ENCODE assay signal across 8 cellular contexts in the genomic region with DNA sequence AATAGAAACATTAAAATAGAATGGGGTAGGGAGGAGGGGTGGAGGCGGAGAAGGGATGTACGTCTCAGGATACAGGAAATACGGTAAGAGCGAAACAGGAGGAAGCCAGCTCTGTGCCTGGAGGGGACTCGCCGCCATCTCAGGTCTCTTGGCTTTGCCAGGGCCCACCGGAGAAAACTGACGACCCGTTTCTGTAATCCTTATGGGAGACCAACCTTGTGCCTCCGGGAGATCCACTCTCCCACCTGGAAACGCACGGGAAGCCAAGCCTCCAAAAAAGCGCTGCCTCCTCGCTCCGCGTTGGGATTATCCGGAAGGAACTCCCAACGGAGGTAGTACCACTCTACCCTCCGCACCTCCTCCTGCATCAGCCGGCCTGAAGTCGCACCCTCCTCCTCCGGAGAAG. TPM values are rescaled to one million over a fixed set of nuclear protein-coding genes. Genes with fewer than 3 reads are reported as not detected.
DNase-seq lines count a peak whose midpoint lies in the region; ATAC-seq and TF ChIP-seq lines count a peak whose summit lies in the region.

A gene with protein sequence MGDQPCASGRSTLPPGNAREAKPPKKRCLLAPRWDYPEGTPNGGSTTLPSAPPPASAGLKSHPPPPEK (plus strand): TSS at position 92 of the 406 bp plus-strand sequence. CDS start 111 bp downstream, at position 203.

- H3K4me2 ChIP-seq in PC-9: peak within 1 kb of the TSS; percentile 77

- peaks cover 27% of the 10 kb centered on the region for H3K79me2 ChIP-seq in PC-9 (ENCODE audit: low read depth)

- H3K4me3 Mint-ChIP-seq in CD8-positive, alpha-beta T cell: peak within 1 kb of the TSS; percentile 92
- peak within 1 kb of the TSS; percentile 95 for H3K4me3 Mint-ChIP-seq in activated naive CD4-positive, alpha-beta T cell treated with anti-CD3 and anti-CD28 coated beads, Interleukin-2, amount 50 U/mL, for 24 hours

- CTCF ChIA-PET in CD8-positive, alpha-beta T cell (lab: Charles Lee): interaction anchor here (1.6 to 4.6 kb wide), 2 partner anchors 10 to 448 kb away, joined by 4 to 98 read pairs; no protein-coding TSS in a partner anchor
- CTCF ChIA-PET in PC-9 (lab: Charles Lee): interaction anchor here (1.2 to 3.7 kb wide), 4 partner anchors 9 to 703 kb away, joined by 3 to 22 read pairs (median 4); no protein-coding TSS in a partner anchor

- peak; percentile 1 to 58 (median 27) for DNase-seq in CD8-positive, alpha-beta T cell
- DNase-seq in PC-9: peak in 1 of 2 experiments; percentile 59
- peak; percentile 46 for DNase-seq in globus pallidus (ENCODE audit: low spot score)
- DNase-seq in aorta: peak; percentile 54 to 75

- H3K36me3 ChIP-seq in CD8-positive, alpha-beta T cell (ENCODE audit: insufficient read depth, low read length): no peaks in the 10 kb centered on the region
- H3K36me3 ChIP-seq in PC-9 (ENCODE audit: low read depth): no peaks in the 10 kb centered on the region
- peaks cover 2% of the 10 kb centered on the region for H3K36me3 ChIP-seq in neuron (ENCODE audit: insufficient read depth, low read length)
- H3K36me3 ChIP-seq in aorta (ENCODE audit: control insufficient read depth in 1 of 2, insufficient read depth in 2 of 2, low read length in 1 of 2): no peaks in the 10 kb centered on the region

- H3K9me3 ChIP-seq in CD8-positive, alpha-beta T cell (ENCODE audit: low read length): no peaks in the 10 kb centered on the region
- no peaks in the 10 kb centered on the region for H3K9me3 ChIP-seq in PC-9 (ENCODE audit: insufficient read depth, low read depth)
- H3K9me3 ChIP-seq in neuron (ENCODE audit: low read length): no peaks in the 10 kb centered on the region
- no peaks in the 10 kb centered on the region for H3K9me3 ChIP-seq in aorta (ENCODE audit: control insufficient read depth, low read length)

- BruUV-seq in PC-9 (replicated peaks; lab: Mats Ljungman, UMichigan): TSS peak; percentile 79

- WGBS in aorta, 2 donors: 0 to 14% methylated on average over 22 of the region's 22 CpGs

- H3K27ac ChIP-seq in CD8-positive, alpha-beta T cell (ENCODE audit: low read depth, low read length): peak within 1 kb of the TSS; percentile 88
- H3K27ac ChIP-seq in PC-9: peak within 1 kb of the TSS; percentile 43; the same call in 1 of the 2 replicates
- H3K27ac ChIP-seq in aorta (ENCODE audit: low read depth in 1 of 2, low read length in 2 of 2): peak within 1 kb of the TSS in 1 of 2 donors; percentile 72

- H2AFZ ChIP-seq in PC-9 (peak within 1 kb of the TSS; percentile 79; the same call in 1 of the 2 replicates), neuron (ENCODE audit: low read depth, low read length) (peak within 1 kb of the TSS; percentile 95)

- H3K27me3 ChIP-seq in CD8-positive, alpha-beta T cell (ENCODE audit: insufficient read depth, low read length): no peaks in the 10 kb centered on the region
- H3K27me3 ChIP-seq in PC-9 (ENCODE audit: insufficient read depth, low read depth) (no peaks in the 10 kb centered on the region), neuron (ENCODE audit: insufficient read depth, low read length) (no peaks in the 10 kb centered on the region), aorta (ENCODE audit: control insufficient read depth in 1 of 2, insufficient read depth in 2 of 2, low read length in 1 of 2) (no peaks in the 10 kb centered on the region)

- ATAC-seq in CD8-positive, alpha-beta T cell: peak; percentile 84
- peak; percentile 55 for ATAC-seq in GM19324 (IDR thresholded peaks at IDR 0.05; ENCODE audit: low FRiP score, unreplicated experiment)
- ATAC-seq in HG03442 (IDR thresholded peaks at IDR 0.05; ENCODE audit: unreplicated experiment): peak; percentile 61
- peak; percentile 85 for ATAC-seq in aorta (ENCODE audit: low FRiP score)

- no peaks in the 10 kb centered on the region for H3K9me3 Mint-ChIP-seq in CD8-positive, alpha-beta T cell
- H3K9me3 Mint-ChIP-seq in activated naive CD4-positive, alpha-beta T cell treated with anti-CD3 and anti-CD28 coated beads, Interleukin-2, amount 50 U/mL, for 24 hours: no peaks in the 10 kb centered on the region

- POLR2A ChIA-PET in CD8-positive, alpha-beta T cell (lab: Charles Lee): interaction anchor here (0.7 to 2.7 kb wide), 5 partner anchors 10 to 1921 kb away, joined by 3 to 11 read pairs (median 4); no protein-coding TSS in a partner anchor
- POLR2A ChIA-PET in PC-9 (lab: Charles Lee; ENCODE audit: unreplicated experiment): interaction anchor here (0.6 to 0.7 kb wide), 4 partner anchors 10 to 1729 kb away, joined by 6 to 9 read pairs (median 7); no protein-coding TSS in a partner anchor

- intact Hi-C loops in CD8-positive, alpha-beta T cell (cut with DNase I, micrococcal nuclease): loop anchor here (5.0 kb wide), 3 partner anchors 167 to 1012 kb away; a partner anchor contains a TSS
- intact Hi-C loops in PC-9 (cut with micrococcal nuclease; ENCODE audit: unreplicated experiment) (loop anchor here (1.0 to 10.0 kb wide), 6 partner anchors 167 to 1014 kb away; a partner anchor contains a TSS), aorta (cut with DNase I) (loop anchor here in 1 of 2 donors (5.0 kb wide), 1 partner anchor 512 kb away; no protein-coding TSS in a partner anchor)

- H4K20me1 ChIP-seq in PC-9 (ENCODE audit: insufficient read depth): 0 out of 2 replicates have a peak, but pooled peaks cover 2% of the 10 kb centered on the region

- H3F3A ChIP-seq in PC-9 (ENCODE audit: insufficient read depth, low read depth): no peaks in the 10 kb centered on the region

- no peak for TF ChIP-seq CTCF in CD8-positive, alpha-beta T cell (IDR thresholded peaks at IDR 0.05)
- TF ChIP-seq CTCF in PC-9 (conservative IDR thresholded peaks at IDR 0.05): no peak

- H3K4me3 ChIP-seq in CD8-positive, alpha-beta T cell (ENCODE audit: low read depth, low read length): peak within 1 kb of the TSS; percentile 85
- H3K4me3 ChIP-seq in PC-9: peak within 1 kb of the TSS; percentile 66
- H3K4me3 ChIP-seq in neuron (ENCODE audit: low read length): peak within 1 kb of the TSS; percentile 97
- H3K4me3 ChIP-seq in aorta (ENCODE audit: low read length in 2 of 2): peak within 1 kb of the TSS; percentile 52 to 72

- peaks cover 4% of the 10 kb centered on the region for H3K4me1 ChIP-seq in CD8-positive, alpha-beta T cell (ENCODE audit: insufficient read depth, low read length)
- no peaks in the 10 kb centered on the region for H3K4me1 ChIP-seq in PC-9 (replicated peaks; ENCODE audit: insufficient read depth)
- H3K4me1 ChIP-seq in neuron (ENCODE audit: insufficient read depth, low read length): no peaks in the 10 kb centered on the region
- no peaks in the 10 kb centered on the region for H3K4me1 ChIP-seq in aorta (ENCODE audit: control insufficient read depth in 1 of 2, insufficient read depth in 2 of 2, low read length in 2 of 2)

- H3K27me3 Mint-ChIP-seq in CD8-positive, alpha-beta T cell (ENCODE audit: low read depth): no peaks in the 10 kb centered on the region
- no peaks in the 10 kb centered on the region for H3K27me3 Mint-ChIP-seq in activated naive CD4-positive, alpha-beta T cell treated with anti-CD3 and anti-CD28 coated beads, Interleukin-2, amount 50 U/mL, for 24 hours

- peak within 1 kb of the TSS; percentile 93 for H3K27ac Mint-ChIP-seq in CD8-positive, alpha-beta T cell
- H3K27ac Mint-ChIP-seq in activated naive CD4-positive, alpha-beta T cell treated with anti-CD3 and anti-CD28 coated beads, Interleukin-2, amount 50 U/mL, for 24 hours: peak within 1 kb of the TSS; percentile 97

- H3K36me3 Mint-ChIP-seq in CD8-positive, alpha-beta T cell: peaks cover 12% of the 10 kb centered on the region
- H3K36me3 Mint-ChIP-seq in activated naive CD4-positive, alpha-beta T cell treated with anti-CD3 and anti-CD28 coated beads, Interleukin-2, amount 50 U/mL, for 24 hours: no peaks in the 10 kb centered on the region

- peaks cover 37% of the 10 kb centered on the region for H3K4me1 Mint-ChIP-seq in CD8-positive, alpha-beta T cell (ENCODE audit: low read depth)
- H3K4me1 Mint-ChIP-seq in activated naive CD4-positive, alpha-beta T cell treated with anti-CD3 and anti-CD28 coated beads, Interleukin-2, amount 50 U/mL, for 24 hours: peaks cover 33% of the 10 kb centered on the region

- no peaks in the 10 kb centered on the region for H3K9me2 ChIP-seq in PC-9 (ENCODE audit: insufficient read depth)

RNA-seq across cellular contexts. Expression of the gene that starts here (rescaled TPM):
- total RNA-seq in CD8-positive, alpha-beta T cell: 10 to 100 TPM; 20.6 to 22.5 TPM
- total RNA-seq in PC-9 (2021) (76.6 and 99.3 TPM in 2 replicates), aorta (10 to 100 TPM; 43.0 TPM)
- 10 to 100 TPM; 35.7 to 45.5 TPM for polyA plus RNA-seq in aorta
